8 cellular contexts compared by ENCODE assay signal in the genomic region with DNA sequence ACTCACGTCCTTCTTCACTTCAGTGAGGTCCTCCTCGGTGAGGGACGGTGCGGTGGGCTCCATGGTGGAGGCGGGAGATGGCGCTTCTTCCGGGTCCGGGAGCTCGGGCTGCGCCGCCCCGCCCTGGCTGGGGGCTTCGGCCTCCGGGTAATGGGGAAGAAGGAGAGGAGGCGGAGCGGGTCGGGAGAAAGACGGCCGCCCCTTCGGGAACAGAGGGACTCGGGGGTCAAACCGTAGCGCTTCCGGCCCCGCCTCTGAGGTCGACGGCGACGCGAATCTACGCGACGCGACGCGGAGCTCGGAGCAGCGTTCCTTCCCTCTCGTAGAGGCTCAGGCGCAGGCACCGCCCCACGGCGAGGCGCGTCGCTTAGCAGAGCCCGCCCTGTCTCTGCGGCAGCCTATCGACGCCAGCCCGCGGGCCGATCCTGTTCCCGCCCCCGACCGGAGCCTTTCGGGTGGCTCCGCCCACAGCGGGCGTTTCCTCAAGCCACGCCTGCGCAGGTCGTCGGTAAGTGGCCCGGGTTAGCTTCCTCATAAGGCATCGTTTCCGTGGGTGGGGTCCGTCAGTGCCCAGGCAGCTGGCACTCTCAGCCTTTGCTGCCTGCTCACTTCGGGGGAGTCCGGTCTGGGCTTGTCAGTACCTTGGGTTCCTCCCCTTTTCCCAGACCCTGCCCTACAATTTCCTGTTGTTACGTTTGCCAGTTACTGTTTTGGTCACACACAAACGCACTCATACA. TPM values are rescaled to one million over a fixed set of nuclear protein-coding genes. Genes with fewer than 3 reads are reported as not detected.
DNase-seq lines count a peak whose midpoint lies in the region; ATAC-seq, FAIRE-seq and TF ChIP-seq lines count a peak whose summit lies in the region.

A gene (minus strand): TSS at position 343 of the 737 bp plus-strand sequence. CDS start 280 bp downstream, at position 63.

- peaks cover 27% of the 10 kb centered on the region for H3K27me3 Mint-ChIP-seq in activated CD8-positive, alpha-beta memory T cell treated with anti-CD3 and anti-CD28 coated beads, Interleukin-2, amount 10 ng/mL, durations not matched to agents 7 days and 5 days
- H3K27me3 Mint-ChIP-seq in memory B cell = no peaks in the 10 kb centered on the region

- no peak within 1 kb of the TSS for H2BK120ac ChIP-seq in H1 (replicated peaks; ENCODE audit: low read depth, low read length)

- no peaks in the 10 kb centered on the region for H3K4me1 ChIP-seq in NT2/D1 (ENCODE audit: insufficient read depth, insufficient read length)
- peaks cover 0 to 6% (median 0%) of the 10 kb centered on the region in 4 experiments; a peak in 1 of 7 replicates for H3K4me1 ChIP-seq in H1 (replicated peaks in 1 of 4; ENCODE audit: control insufficient read depth in 3 of 4, insufficient read depth in 4 of 4, low read length in 3 of 4)

- H3K9me3 ChIP-seq in NT2/D1 (ENCODE audit: insufficient read depth, low read length) = no peaks in the 10 kb centered on the region
- no peaks in the 10 kb centered on the region for H3K9me3 ChIP-seq in H1 (ENCODE audit: insufficient read depth in 2 of 2, low read depth in 1 of 2, low read length in 1 of 2)

- no peak within 1 kb of the TSS for H2BK20ac ChIP-seq in H1 (ENCODE audit: low read length)

- H4K8ac ChIP-seq in H1 (ENCODE audit: extremely low read depth, insufficient read depth, low read length) = peak within 1 kb of the TSS; percentile 74; the same call in 1 of the 2 replicates

- 0 out of 3 replicates have a peak, but pooled peaks of 1 of the 2 experiments have one; percentile 33 for TF ChIP-seq EP300 in H1 (IDR thresholded peaks at IDR 0.05; ENCODE audit: borderline replicate concordance in 1 of 2, low read depth in 2 of 2, low read length in 2 of 2)

- 0 out of 2 replicates have a peak, but pooled peaks cover 2% of the 10 kb centered on the region for H3K79me1 ChIP-seq in H1 (ENCODE audit: low read depth, low read length)

- H3K36me3 Mint-ChIP-seq in activated CD8-positive, alpha-beta memory T cell treated with anti-CD3 and anti-CD28 coated beads, Interleukin-2, amount 10 ng/mL, durations not matched to agents 7 days and 5 days = peaks cover 20% of the 10 kb centered on the region
- peaks cover 26% of the 10 kb centered on the region for H3K36me3 Mint-ChIP-seq in memory B cell

- TF ChIP-seq RAD21 in H1 (IDR thresholded peaks at IDR 0.05 in 1 of 2, conservative IDR thresholded peaks at IDR 0.05 in 1 of 2; ENCODE audit: low read depth in 2 of 2, low read length in 2 of 2) = no peak; a peak in 1 of 4 replicates

- H3K4me1 Mint-ChIP-seq in activated CD8-positive, alpha-beta memory T cell treated with anti-CD3 and anti-CD28 coated beads, Interleukin-2, amount 10 ng/mL, durations not matched to agents 7 days and 5 days = peaks cover 49% of the 10 kb centered on the region
- H3K4me1 Mint-ChIP-seq in memory B cell = peaks cover 42% of the 10 kb centered on the region

- peak within 1 kb of the TSS; percentile 85 for H3K4me3 Mint-ChIP-seq in activated CD8-positive, alpha-beta memory T cell treated with anti-CD3 and anti-CD28 coated beads, Interleukin-2, amount 10 ng/mL, durations not matched to agents 7 days and 5 days
- H3K4me3 Mint-ChIP-seq in memory B cell = peak within 1 kb of the TSS; percentile 94

- 0 out of 2 replicates have a peak within 1 kb of the TSS, but pooled peaks have one; percentile 30 for H2BK12ac ChIP-seq in H1 (ENCODE audit: low read depth, low read length)

- CTCF ChIA-PET in activated CD8-positive, alpha-beta memory T cell treated with anti-CD3 and anti-CD28 coated beads, Interleukin-2, amount 10 ng/mL, durations not matched to agents 7 days and 5 days (lab: Charles Lee) = interaction anchor here (0.6 to 3.1 kb wide), 11 partner anchors 9 to 494 kb away, joined by 3 to 36 read pairs (median 4); a partner anchor contains a TSS
- CTCF ChIA-PET in H1 (lab: Charles Lee; ENCODE audit: partially characterized antibody) = interaction anchor here (0.9 to 9.5 kb wide), 5 partner anchors 9 to 331 kb away, joined by 3 to 65 read pairs (median 7); a partner anchor contains a TSS

- ATAC-seq in GM21381 (IDR thresholded peaks at IDR 0.05; ENCODE audit: unreplicated experiment) = peak; percentile 96
- peak; percentile 98 for ATAC-seq in activated CD8-positive, alpha-beta memory T cell treated with anti-CD3 and anti-CD28 coated beads, Interleukin-2, amount 10 ng/mL, durations not matched to agents 7 days and 5 days
- peak; percentile 87 for ATAC-seq in memory B cell (ENCODE audit: low read depth)

- TF ChIP-seq POLR2A in H1 (IDR thresholded peaks at IDR 0.05; ENCODE audit: control extremely low read depth in 1 of 2, low read depth in 2 of 2, low read length in 2 of 2) = peak; percentile 67 to 82

- H3K56ac ChIP-seq in H1 (replicated peaks; ENCODE audit: insufficient read length, low read depth, low read length) = no peak within 1 kb of the TSS

- peak; percentile 42 for FAIRE-seq in H1 (lab: Jason Lieb, UNC)

- peak within 1 kb of the TSS; percentile 35; the same call in 1 of the 2 replicates for H3K18ac ChIP-seq in H1 (ENCODE audit: extremely low read depth, low read length)

- H3K36me3 ChIP-seq in NT2/D1 (ENCODE audit: insufficient read depth, insufficient read length, low read length) = peaks cover 35% of the 10 kb centered on the region
- H3K36me3 ChIP-seq in H1 (ENCODE audit: control insufficient read depth in 2 of 4, insufficient read depth in 4 of 4, low read length in 3 of 4) = peaks cover 0 to 3% (median 0%) of the 10 kb centered on the region in 4 experiments; a peak in 2 of 8 replicates

- H3K79me2 ChIP-seq in H1 (ENCODE audit: control insufficient read depth in 1 of 2, insufficient read depth in 2 of 2, low read length in 2 of 2) = peaks cover 9 to 40% of the 10 kb centered on the region in 2 experiments

- H4K5ac ChIP-seq in H1 (ENCODE audit: insufficient read length, low read depth, low read length) = peak within 1 kb of the TSS; percentile 38

- H3K9ac ChIP-seq in NT2/D1 (ENCODE audit: insufficient read length, low read depth) (peak within 1 kb of the TSS; percentile 97), H1 (replicated peaks in 1 of 4; ENCODE audit: extremely low read depth in 1 of 4, low read depth in 3 of 4, low read length in 3 of 4) (peak within 1 kb of the TSS; percentile 67 to 90 (median 82))

- H2BK5ac ChIP-seq in H1 (ENCODE audit: low read depth, low read length) = peak within 1 kb of the TSS; percentile 76

- no peak within 1 kb of the TSS for H3K23ac ChIP-seq in H1 (ENCODE audit: insufficient read length)

- TF ChIP-seq CTCF in H1 (IDR thresholded peaks at IDR 0.05; ENCODE audit: control extremely low read depth in 1 of 3, insufficient read depth in 1 of 3, low read depth in 1 of 3, low read length in 3 of 3) = no peak

- H3K9me3 Mint-ChIP-seq in activated CD8-positive, alpha-beta memory T cell treated with anti-CD3 and anti-CD28 coated beads, Interleukin-2, amount 10 ng/mL, durations not matched to agents 7 days and 5 days (ENCODE audit: low read depth) = no peaks in the 10 kb centered on the region
- no peaks in the 10 kb centered on the region for H3K9me3 Mint-ChIP-seq in memory B cell

- H3K23me2 ChIP-seq in H1 (ENCODE audit: low read depth, low read length) = peaks cover 7% of the 10 kb centered on the region

- H3K27ac Mint-ChIP-seq in activated CD8-positive, alpha-beta memory T cell treated with anti-CD3 and anti-CD28 coated beads, Interleukin-2, amount 10 ng/mL, durations not matched to agents 7 days and 5 days = peak within 1 kb of the TSS; percentile 88
- peak within 1 kb of the TSS; percentile 97 for H3K27ac Mint-ChIP-seq in memory B cell

- H3K4ac ChIP-seq in H1 (replicated peaks; ENCODE audit: insufficient read length, low read depth, low read length) = no peak within 1 kb of the TSS

- peak within 1 kb of the TSS; percentile 24 for H2AFZ ChIP-seq in H1 (ENCODE audit: low read length)

- H4K91ac ChIP-seq in H1 (replicated peaks; ENCODE audit: insufficient read length, low read length) = no peak within 1 kb of the TSS

- DNase-seq in COR-L47 (lab: John Stamatoyannopoulos, UW) = peak; percentile 98
- peak; percentile 9 to 98 (median 94) for DNase-seq in HUDEP-2 (lab: John Stamatoyannopoulos, UW; ENCODE audit: unreplicated experiment in 76 of 76)
- DNase-seq in NT2/D1 (ENCODE audit: low read depth, low spot score) = peak; percentile 99
- DNase-seq in activated CD8-positive, alpha-beta memory T cell treated with anti-CD3 and anti-CD28 coated beads, Interleukin-2, amount 10 ng/mL, durations not matched to agents 7 days and 5 days = peak; percentile 99
- DNase-seq in H1 (ENCODE audit: low read depth in 1 of 2, low spot score in 2 of 2) = peak; percentile 96 to 98
- peak; percentile 97 to 98 for DNase-seq in memory B cell (ENCODE audit: low spot score in 2 of 2)
- peak; percentile 93 for DNase-seq in stimulated activated CD8-positive, alpha-beta memory T cell treated with anti-CD3 and anti-CD28 coated beads, Interleukin-12 subunit alpha, Interleukin-12 subunit beta, amount 100 ng/mL, for 24 hours (ENCODE audit: extremely low read depth)

- no peak within 1 kb of the TSS for H2BK15ac ChIP-seq in H1 (ENCODE audit: low read length)

- peak within 1 kb of the TSS; percentile 66 to 86 for H3K4me2 ChIP-seq in H1 (ENCODE audit: insufficient read depth in 1 of 2, low read depth in 2 of 2, low read length in 2 of 2)

- H3K27ac ChIP-seq in H1 (ENCODE audit: low read depth, low read length) = peak within 1 kb of the TSS; percentile 84

- H3K4me3 ChIP-seq in NT2/D1 (ENCODE audit: insufficient read length, low read depth) = peak within 1 kb of the TSS; percentile 90
- H3K4me3 ChIP-seq in H1 (ENCODE audit: extremely low read depth in 1 of 4, insufficient read depth in 2 of 4, low read depth in 3 of 4, low read length in 4 of 4) = peak within 1 kb of the TSS; percentile 81 to 99 (median 91)

- 1% methylated on average over 54 of the region's 72 CpGs; no CpG with 5 or more reads in 1 of the 2 experiments for WGBS in H1 (ENCODE audit: extremely low coverage in 1 of 2, insufficient coverage in 1 of 2, insufficient read length in 1 of 2, insufficient replicate concordance in 2 of 2, low coverage in 1 of 2, low lambda C conversion rate in 2 of 2, missing lambda C conversion rate in 1 of 2), 2 experiments

- H3K14ac ChIP-seq in H1 (ENCODE audit: insufficient read length) = no peak within 1 kb of the TSS

- POLR2A ChIA-PET in H1 (lab: Charles Lee; ENCODE audit: partially characterized antibody) = interaction anchor here (0.6 to 2.1 kb wide), 11 partner anchors 8 to 1196 kb away, joined by 3 to 11 read pairs (median 4); a partner anchor contains a TSS

- H3K27me3 ChIP-seq in NT2/D1 (ENCODE audit: insufficient read depth, insufficient read length) = no peaks in the 10 kb centered on the region
- H3K27me3 ChIP-seq in H1 (replicated peaks in 1 of 4; ENCODE audit: control insufficient read depth in 3 of 4, extremely low read depth in 1 of 4, insufficient read depth in 3 of 4, low read length in 3 of 4) = no peaks in the 10 kb centered on the region

- H2AK5ac ChIP-seq in H1 (ENCODE audit: low read depth, low read length) = no peak within 1 kb of the TSS; the same call in 1 of the 2 replicates

- peaks cover 2% of the 10 kb centered on the region in 2 experiments for H4K20me1 ChIP-seq in H1 (replicated peaks in 1 of 2; ENCODE audit: control insufficient read depth in 1 of 2, insufficient read depth in 2 of 2, low read length in 2 of 2)

RNA-seq across cellular contexts. Expression of the gene that starts here (rescaled TPM):
- total RNA-seq in activated CD8-positive, alpha-beta memory T cell treated with anti-CD3 and anti-CD28 coated beads, Interleukin-2, amount 10 ng/mL, durations not matched to agents 7 days and 5 days = 10 to 100 TPM; 23.9 to 26.9 TPM
- total RNA-seq in H1 (2021; fragmentation: NEBNext Ultra II Directional; extraction: Animal tissue kit (Norgen Biotek cat#: 25700)) = 24.6 and 29.6 TPM in 2 replicates
- polyA plus RNA-seq in H1 (2011; rRNA removed) = 5.0 and 7.4 TPM in 2 replicates
- polyA plus RNA-seq in H1 (2011; cell fraction: cytosol; rRNA removed) = 4.9 TPM
- 3.1 TPM for polyA plus RNA-seq in H1 (2011; cell fraction: nucleus; rRNA removed)
- 7.3 to 15.0 TPM (median 10.0 TPM) in 4 replicates for polyA plus RNA-seq in H1 (2012, experiment 1 of 2)
- 3.6 TPM for polyA plus RNA-seq in H1 (2012, experiment 2 of 2)
- polyA plus RNA-seq in H1 (2013, experiment 1 of 2) = 10.8 TPM
- 10.2 TPM for polyA plus RNA-seq in H1 (2013, experiment 2 of 2)
- polyA minus RNA-seq in H1 (2011; rRNA and poly(A)+ RNA removed) = 8.9 and 10.2 TPM in 2 replicates
- polyA minus RNA-seq in H1 (2011; cell fraction: cytosol; rRNA and poly(A)+ RNA removed) = 9.8 TPM
- 30.0 TPM for polyA minus RNA-seq in H1 (2011; cell fraction: nucleus; rRNA and poly(A)+ RNA removed)

Comparison
In these comparisons a context has a peak if more than half of its experiments do, and no peak if none do; other contexts are left out.
1. Peak in every context shown above with its lines: DNase-seq, ATAC-seq, H3K4me3 ChIP-seq and H3K27ac ChIP-seq.